ENCODE assay signal across 10 cellular contexts in genomic region chr9:130846487-130847305, GRCh38. TPM values are rescaled to one million over a fixed set of nuclear protein-coding genes. Genes with fewer than 3 reads are reported as not detected.
A peak's percentile ranks its signal among the peaks of the same experiment; 100 is the strongest.
DNase-seq lines count a peak whose midpoint lies in the region; ATAC-seq and TF ChIP-seq lines count a peak whose summit lies in the region.
"Had no signal": no experiment of that assay in that cellular context is flagged by ENCODE, and none has a peak within 500 bp of the region (broad histone marks: within the 10 kb centered on the region; RNA-seq: fewer than 3 reads in every experiment).

No MANE protein-coding gene starts in this region.

- intact Hi-C loops in ovary (cut with DNase I): no loop called here
- intact Hi-C loops in activated CD4-positive, alpha-beta T cell treated with anti-CD3 and anti-CD28 coated beads, Interleukin-2, amount 10 ng/mL, durations not matched to agents 24 days and 14 days (cut with micrococcal nuclease): no loop called here

- peak; percentile 5 for TF ChIP-seq EP300 in ovary (IDR thresholded peaks at IDR 0.05)

- 2 to 6% (median 3%) methylated on average over 12 of the region's 12 CpGs for WGBS in ovary, 3 donors

- H3K9ac ChIP-seq in SK-N-MC (ENCODE audit: insufficient read length): peak overlapping the region; percentile 44

- peaks cover 12% of the 10 kb centered on the region for H3K4me1 Mint-ChIP-seq in activated CD4-positive, alpha-beta T cell treated with anti-CD3 and anti-CD28 coated beads, Interleukin-2, amount 10 ng/mL, durations not matched to agents 24 days and 14 days

- peaks cover 2% of the 10 kb centered on the region for H3K36me3 Mint-ChIP-seq in activated CD4-positive, alpha-beta T cell treated with anti-CD3 and anti-CD28 coated beads, Interleukin-2, amount 10 ng/mL, durations not matched to agents 24 days and 14 days (ENCODE audit: low read depth)
- H3K36me3 Mint-ChIP-seq: naive thymus-derived CD8-positive, alpha-beta T cell had no signal

- no peaks in the 10 kb centered on the region for H3K36me3 ChIP-seq in SK-N-MC (ENCODE audit: insufficient read depth, low read length)
- no peaks in the 10 kb centered on the region for H3K36me3 ChIP-seq in ovary

- H3K27ac Mint-ChIP-seq in activated CD4-positive, alpha-beta T cell treated with anti-CD3 and anti-CD28 coated beads, Interleukin-2, amount 10 ng/mL, durations not matched to agents 24 days and 14 days: no peak overlapping the region
- H3K27ac Mint-ChIP-seq: naive thymus-derived CD8-positive, alpha-beta T cell had no signal

- H3K4me1 ChIP-seq in ovary (ENCODE audit: insufficient read depth): peaks cover 26% of the 10 kb centered on the region

- no peak for TF ChIP-seq POLR2A in ovary (IDR thresholded peaks at IDR 0.05)

- TF ChIP-seq CTCF in fibroblast of the aortic adventitia (IDR thresholded peaks at IDR 0.05; ENCODE audit: insufficient read depth, low read length): no peak
- TF ChIP-seq CTCF in ovary (IDR thresholded peaks at IDR 0.05): no peak

- H3K27me3 Mint-ChIP-seq in activated CD4-positive, alpha-beta T cell treated with anti-CD3 and anti-CD28 coated beads, Interleukin-2, amount 10 ng/mL, durations not matched to agents 24 days and 14 days: no peaks in the 10 kb centered on the region
- H3K27me3 Mint-ChIP-seq: naive thymus-derived CD8-positive, alpha-beta T cell had no signal

- H3K9me3 Mint-ChIP-seq in activated CD4-positive, alpha-beta T cell treated with anti-CD3 and anti-CD28 coated beads, Interleukin-2, amount 10 ng/mL, durations not matched to agents 24 days and 14 days: no peaks in the 10 kb centered on the region
- H3K9me3 Mint-ChIP-seq: naive thymus-derived CD8-positive, alpha-beta T cell had no signal

- ATAC-seq in HG03025 (IDR thresholded peaks at IDR 0.05; ENCODE audit: low FRiP score, unreplicated experiment) (no peak), GM21447 (IDR thresholded peaks at IDR 0.05; ENCODE audit: unreplicated experiment) (no peak)
- ATAC-seq: naive thymus-derived CD8-positive, alpha-beta T cell had no signal

- H3K9me3 ChIP-seq in SK-N-MC (ENCODE audit: low read depth, low read length) (no peaks in the 10 kb centered on the region), ovary (no peaks in the 10 kb centered on the region)

- peak; percentile 49 for DNase-seq in AG20443 (ENCODE audit: low spot score)
- no peak for DNase-seq in SK-N-MC (ENCODE audit: low read depth, low spot score)
- peak; percentile 84 for DNase-seq in fibroblast of the aortic adventitia (ENCODE audit: low read depth)
- DNase-seq in ovary: peak; percentile 67 to 84 (median 82)
- DNase-seq in activated CD4-positive, alpha-beta T cell treated with anti-CD3 and anti-CD28 coated beads, Interleukin-2, amount 10 ng/mL, durations not matched to agents 24 days and 14 days: no peak
- no peak for DNase-seq in T-helper 1 cell
- DNase-seq: activated CD4-positive, alpha-beta T cell treated with anti-CD3 and anti-CD28 coated beads for 4 hours; naive thymus-derived CD8-positive, alpha-beta T cell had no signal

- H3K4me3 ChIP-seq in SK-N-MC: peak overlapping the region; percentile 54
- H3K4me3 ChIP-seq in fibroblast of the aortic adventitia (ENCODE audit: low read depth, low read length): peak overlapping the region; percentile 53
- H3K4me3 ChIP-seq in ovary: peak overlapping the region; percentile 28

- H3K27ac ChIP-seq in SK-N-MC (peak overlapping the region; percentile 97), ovary (peak overlapping the region; percentile 59 to 95)

- H3K27me3 ChIP-seq in ovary: no peaks in the 10 kb centered on the region

- no peak overlapping the region for H3K4me3 Mint-ChIP-seq in activated CD4-positive, alpha-beta T cell treated with anti-CD3 and anti-CD28 coated beads, Interleukin-2, amount 10 ng/mL, durations not matched to agents 24 days and 14 days
- H3K4me3 Mint-ChIP-seq: naive thymus-derived CD8-positive, alpha-beta T cell had no signal

RNA-seq across cellular contexts. Expression of gene ABL1, which starts 11.6 kb away (rescaled TPM):
- total RNA-seq in fibroblast of the aortic adventitia (ENCODE audit: low replicate concordance): 55.5 and 73.3 TPM in 2 replicates
- total RNA-seq in ovary: 100 to 1,000 TPM in 3 of 7 donors, 10 to 100 TPM in 4; 39.4 to 112 (median 92.5) TPM
- 10 to 100 TPM; 49.1 to 56.9 TPM for polyA plus RNA-seq in ovary
- 32.6 and 35.7 TPM in 2 replicates for total RNA-seq in activated CD4-positive, alpha-beta T cell treated with anti-CD3 and anti-CD28 coated beads, Interleukin-2, amount 10 ng/mL, durations not matched to agents 24 days and 14 days

RNA-seq across cellular contexts. Expression of gene QRFP, which starts 49.9 kb away (rescaled TPM):
- total RNA-seq in fibroblast of the aortic adventitia (ENCODE audit: low replicate concordance) (not detected in 2 replicates), ovary (not detected)
- polyA plus RNA-seq in ovary: not detected
- total RNA-seq in activated CD4-positive, alpha-beta T cell treated with anti-CD3 and anti-CD28 coated beads, Interleukin-2, amount 10 ng/mL, durations not matched to agents 24 days and 14 days: not detected in 2 replicates
- total RNA-seq: naive thymus-derived CD8-positive, alpha-beta T cell had no signal
- polyA plus RNA-seq: naive thymus-derived CD8-positive, alpha-beta T cell had no signal

Comparison
In these comparisons a context has a peak if more than half of its experiments do, and no peak if none do; other contexts are left out.
1. DNase-seq: peak in AG20443 (single experiment), fibroblast of the aortic adventitia (single experiment) and ovary (5 of 5); none in SK-N-MC (single experiment), activated CD4-positive, alpha-beta T cell treated with anti-CD3 and anti-CD28 coated beads, Interleukin-2, amount 10 ng/mL, durations not matched to agents 24 days and 14 days (single experiment) and T-helper 1 cell (0 of 5).
2. Peak in every context shown above with its lines, with median percentiles within 50 percentile points of each other: H3K4me3 ChIP-seq.